Comparison of ENCODE assay signal across 1 cellular context in the genomic region with DNA sequence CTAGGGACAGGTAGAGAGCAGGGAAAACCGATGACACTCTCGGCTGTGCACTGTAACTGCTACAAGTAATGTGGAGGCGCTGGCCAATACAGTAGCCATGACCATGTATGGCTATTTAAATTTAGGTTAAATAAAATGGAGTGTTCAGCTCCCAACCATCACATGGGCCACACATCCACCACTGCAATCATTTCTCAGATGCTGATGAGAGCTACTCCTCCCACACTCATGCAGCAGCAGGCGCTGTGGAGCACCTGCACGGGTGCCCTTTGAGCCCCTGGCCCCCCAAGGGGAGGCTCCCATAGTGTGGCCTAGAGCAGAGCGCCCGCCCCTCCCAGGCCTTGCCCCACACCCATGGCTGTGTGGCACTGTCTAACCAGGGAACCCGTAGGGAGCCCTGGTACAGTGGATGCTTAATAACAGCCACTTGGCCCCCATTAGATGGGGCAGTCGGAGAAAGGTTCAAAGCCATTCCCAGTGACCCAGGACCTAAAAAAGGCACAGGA.
TF ChIP-seq lines count a peak whose summit lies in the region.

No MANE protein-coding gene starts in this region.

TF ChIP-seq in HEK293, 187 proteins besides CTCF, POLR2A, EP300 and RAD21 (continued from another document):
- TF ChIP-seq GLIS2 (tag by site-specific recombination; IDR thresholded peaks at IDR 0.05) (peak; percentile 48), ZNF155 (tag by site-specific recombination; IDR thresholded peaks at IDR 0.05) (no peak), ZBTB8A (tag by site-specific recombination; IDR thresholded peaks at IDR 0.05) (peak; percentile 40; the same call in 1 of the 2 replicates), ZNF394 (tag by site-specific recombination; IDR thresholded peaks at IDR 0.05; ENCODE audit: borderline replicate concordance) (peak; percentile 48; the same call in 1 of the 2 replicates)
- TF ChIP-seq, protein P1, sequence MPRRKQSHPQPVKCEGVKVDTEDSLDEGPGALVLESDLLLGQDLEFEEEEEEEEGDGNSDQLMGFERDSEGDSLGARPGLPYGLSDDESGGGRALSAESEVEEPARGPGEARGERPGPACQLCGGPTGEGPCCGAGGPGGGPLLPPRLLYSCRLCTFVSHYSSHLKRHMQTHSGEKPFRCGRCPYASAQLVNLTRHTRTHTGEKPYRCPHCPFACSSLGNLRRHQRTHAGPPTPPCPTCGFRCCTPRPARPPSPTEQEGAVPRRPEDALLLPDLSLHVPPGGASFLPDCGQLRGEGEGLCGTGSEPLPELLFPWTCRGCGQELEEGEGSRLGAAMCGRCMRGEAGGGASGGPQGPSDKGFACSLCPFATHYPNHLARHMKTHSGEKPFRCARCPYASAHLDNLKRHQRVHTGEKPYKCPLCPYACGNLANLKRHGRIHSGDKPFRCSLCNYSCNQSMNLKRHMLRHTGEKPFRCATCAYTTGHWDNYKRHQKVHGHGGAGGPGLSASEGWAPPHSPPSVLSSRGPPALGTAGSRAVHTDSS (tag by site-specific recombination; IDR thresholded peaks at IDR 0.05) = 0 out of 2 replicates have a peak, but pooled peaks have one; percentile 16
